In genomic region chr6:90221403-90221802, GRCh38 we compare ENCODE assay signal across 21 cellular contexts.
A peak's percentile ranks its signal among the peaks of the same experiment; 100 is the strongest.
DNase-seq lines count a peak whose midpoint lies in the region; ATAC-seq and TF ChIP-seq lines count a peak whose summit lies in the region.
"Had no signal": no experiment of that assay in that cellular context is flagged by ENCODE, and none has a peak within 500 bp of the region (broad histone marks: within the 10 kb centered on the region; RNA-seq: fewer than 3 reads in every experiment).

No MANE protein-coding gene starts in this region.

- WGBS in hepatocyte (ENCODE audit: low lambda C conversion rate, missing lambda C conversion rate): 86% methylated on average over 4 of the region's 4 CpGs
- 93 to 97% methylated on average over 4 of the region's 4 CpGs for WGBS in esophagus squamous epithelium, 2 donors

- H3K4me2 ChIP-seq in OCI-LY1 (ENCODE audit: low read length): peak overlapping the region; percentile 45; the same call in 1 of the 2 replicates
- H3K4me2 ChIP-seq in hepatocyte: no peak overlapping the region

- intact Hi-C loops in activated CD4-positive, alpha-beta T cell treated with anti-CD3 and anti-CD28 coated beads, Interleukin-2, amount 10 ng/mL, durations not matched to agents 24 days and 14 days (cut with micrococcal nuclease): no loop called here
- intact Hi-C loops in esophagus squamous epithelium (cut with DNase I): no loop called here
- intact Hi-C loops in left lung (cut with DNase I): no loop called here

- H3K27me3 ChIP-seq in OCI-LY1 (ENCODE audit: insufficient read depth, low read length): no peaks in the 10 kb centered on the region
- no peaks in the 10 kb centered on the region for H3K27me3 ChIP-seq in hepatocyte
- no peaks in the 10 kb centered on the region for H3K27me3 ChIP-seq in esophagus squamous epithelium
- no peaks in the 10 kb centered on the region for H3K27me3 ChIP-seq in left lung
- H3K27me3 ChIP-seq: BE2C, transverse colon had no signal

- H3K27ac ChIP-seq in OCI-LY1 (ENCODE audit: low read depth, low read length, poor library complexity, severe bottlenecking): peak overlapping the region; percentile 83
- peak overlapping the region; percentile 90 for H3K27ac ChIP-seq in hepatocyte
- peak overlapping the region in 1 of 4 donors; percentile 64 for H3K27ac ChIP-seq in esophagus squamous epithelium
- no peak overlapping the region for H3K27ac ChIP-seq in left lung
- H3K27ac ChIP-seq: HL-60, transverse colon had no signal

- H3K4me3 ChIP-seq in OCI-LY1 (ENCODE audit: low read depth, low read length, poor library complexity, severe bottlenecking) (no peak overlapping the region), hepatocyte (no peak overlapping the region), esophagus squamous epithelium (no peak overlapping the region), left lung (no peak overlapping the region)
- H3K4me3 ChIP-seq: PC-9, transverse colon had no signal

- 0 out of 2 replicates have a peak, but pooled peaks cover 10% of the 10 kb centered on the region for H3F3A ChIP-seq in OCI-LY1 (ENCODE audit: insufficient read depth, low read length)

- DNase-seq in activated CD4-positive, alpha-beta T cell treated with anti-CD3 and anti-CD28 coated beads, Interleukin-2, amount 10 ng/mL, durations not matched to agents 24 days and 14 days: no peak
- DNase-seq in activated CD4-positive, alpha-beta T cell treated with anti-CD3 and anti-CD28 coated beads for 1 hour: no peak
- DNase-seq in hepatocyte (ENCODE audit: low spot score) (no peak), SHP77 treated with DMSO at 0.1 percent for 48 hours (lab: John Stamatoyannopoulos, UW) (no peak), esophagus squamous epithelium (lab: John Stamatoyannopoulos, UW) (no peak), left lung (no peak)
- DNase-seq in stimulated activated effector memory CD8-positive, alpha-beta T cell treated with anti-CD3 and anti-CD28 coated beads, Interleukin-12 subunit alpha, Interleukin-12 subunit beta, amount 100 ng/mL, for 72 hours (ENCODE audit: low spot score in 2 of 2): peak in 1 of 2 donors; percentile 23
- DNase-seq: activated naive CD4-positive, alpha-beta T cell treated with anti-CD3 and anti-CD28 coated beads for 36 hours; activated T-cell treated with anti-CD3 and anti-CD28 coated beads for 4 hours; BE2C; left cardiac atrium; midbrain; NCI-H1436; NCI-H2171; NCI-H748 treated with DMSO at 0.1 percent for 48 hours; PC-9; stimulated activated CD4-positive, alpha-beta T cell treated with anti-CD3 and anti-CD28 coated beads, Interleukin-1b, Interleukin-23, amount 100 ng/mL, for 48 hours; transverse colon had no signal

- H3K9ac ChIP-seq in OCI-LY1 (ENCODE audit: low read length): no peak overlapping the region

- peaks cover 16% of the 10 kb centered on the region for H3K9me3 Mint-ChIP-seq in activated CD4-positive, alpha-beta T cell treated with anti-CD3 and anti-CD28 coated beads, Interleukin-2, amount 10 ng/mL, durations not matched to agents 24 days and 14 days
- peaks cover 8% of the 10 kb centered on the region for H3K9me3 Mint-ChIP-seq in stimulated activated effector memory CD8-positive, alpha-beta T cell treated with anti-CD3 and anti-CD28 coated beads, Interleukin-12 subunit alpha, Interleukin-12 subunit beta, amount 100 ng/mL, for 72 hours

- peaks cover 89% of the 10 kb centered on the region for H3K36me3 ChIP-seq in OCI-LY1 (ENCODE audit: insufficient read depth, low read length)
- H3K36me3 ChIP-seq in hepatocyte (replicated peaks; ENCODE audit: insufficient read depth, low read depth): no peaks in the 10 kb centered on the region
- no peaks in the 10 kb centered on the region for H3K36me3 ChIP-seq in esophagus squamous epithelium
- no peaks in the 10 kb centered on the region for H3K36me3 ChIP-seq in left lung
- H3K36me3 ChIP-seq: BE2C, transverse colon had no signal

- ATAC-seq in stimulated activated effector memory CD8-positive, alpha-beta T cell treated with anti-CD3 and anti-CD28 coated beads, Interleukin-12 subunit alpha, Interleukin-12 subunit beta, amount 100 ng/mL, for 72 hours: no peak
- ATAC-seq in left lung: no peak
- ATAC-seq: left cardiac atrium had no signal

- H3K4me1 Mint-ChIP-seq in activated CD4-positive, alpha-beta T cell treated with anti-CD3 and anti-CD28 coated beads, Interleukin-2, amount 10 ng/mL, durations not matched to agents 24 days and 14 days: peaks cover 33% of the 10 kb centered on the region
- H3K4me1 Mint-ChIP-seq in stimulated activated effector memory CD8-positive, alpha-beta T cell treated with anti-CD3 and anti-CD28 coated beads, Interleukin-12 subunit alpha, Interleukin-12 subunit beta, amount 100 ng/mL, for 72 hours: peaks cover 24% of the 10 kb centered on the region

- peaks cover 41% of the 10 kb centered on the region for H3K36me3 Mint-ChIP-seq in activated CD4-positive, alpha-beta T cell treated with anti-CD3 and anti-CD28 coated beads, Interleukin-2, amount 10 ng/mL, durations not matched to agents 24 days and 14 days (ENCODE audit: low read depth)
- no peaks in the 10 kb centered on the region for H3K36me3 Mint-ChIP-seq in stimulated activated effector memory CD8-positive, alpha-beta T cell treated with anti-CD3 and anti-CD28 coated beads, Interleukin-12 subunit alpha, Interleukin-12 subunit beta, amount 100 ng/mL, for 72 hours

- H3K79me2 ChIP-seq in OCI-LY1 (ENCODE audit: insufficient read depth, low read length) (peaks cover 99% of the 10 kb centered on the region), hepatocyte (no peaks in the 10 kb centered on the region)

- H4K20me1 ChIP-seq in OCI-LY1 (ENCODE audit: insufficient read depth, low read length): peaks cover 4% of the 10 kb centered on the region
- no peaks in the 10 kb centered on the region for H4K20me1 ChIP-seq in hepatocyte (ENCODE audit: insufficient read depth, poor library complexity, severe bottlenecking)

- peak overlapping the region; percentile 68 for H3K27ac Mint-ChIP-seq in activated CD4-positive, alpha-beta T cell treated with anti-CD3 and anti-CD28 coated beads, Interleukin-2, amount 10 ng/mL, durations not matched to agents 24 days and 14 days
- H3K27ac Mint-ChIP-seq in stimulated activated effector memory CD8-positive, alpha-beta T cell treated with anti-CD3 and anti-CD28 coated beads, Interleukin-12 subunit alpha, Interleukin-12 subunit beta, amount 100 ng/mL, for 72 hours: peak overlapping the region; percentile 8

- TF ChIP-seq POLR2A in esophagus squamous epithelium (IDR thresholded peaks at IDR 0.05): no peak

- no peak overlapping the region for H2AFZ ChIP-seq in OCI-LY1 (ENCODE audit: low read length)
- no peak overlapping the region for H2AFZ ChIP-seq in hepatocyte
- H2AFZ ChIP-seq: PC-9 had no signal

- H3K9me3 ChIP-seq in OCI-LY1 (ENCODE audit: low read length) (peaks cover 12% of the 10 kb centered on the region), hepatocyte (ENCODE audit: low read depth) (no peaks in the 10 kb centered on the region), esophagus squamous epithelium (peaks cover 0 to 10% (median 10%) of the 10 kb centered on the region in 3 donors), left lung (peaks cover 0 to 11% of the 10 kb centered on the region in 2 donors)
- H3K9me3 ChIP-seq: BE2C had no signal

- H3K4me3 Mint-ChIP-seq in activated CD4-positive, alpha-beta T cell treated with anti-CD3 and anti-CD28 coated beads, Interleukin-2, amount 10 ng/mL, durations not matched to agents 24 days and 14 days: no peak overlapping the region
- H3K4me3 Mint-ChIP-seq in stimulated activated effector memory CD8-positive, alpha-beta T cell treated with anti-CD3 and anti-CD28 coated beads, Interleukin-12 subunit alpha, Interleukin-12 subunit beta, amount 100 ng/mL, for 72 hours: no peak overlapping the region
- H3K4me3 Mint-ChIP-seq: activated naive CD4-positive, alpha-beta T cell treated with anti-CD3 and anti-CD28 coated beads for 36 hours; stimulated activated naive CD8-positive, alpha-beta T cell treated with anti-CD3 and anti-CD28 coated beads, Interleukin-15, Interleukin-2, amounts not matched to agents 100 ng/mL and 50 ng/mL, for 24 hours had no signal

- no peaks in the 10 kb centered on the region for H3K27me3 Mint-ChIP-seq in activated CD4-positive, alpha-beta T cell treated with anti-CD3 and anti-CD28 coated beads, Interleukin-2, amount 10 ng/mL, durations not matched to agents 24 days and 14 days
- H3K27me3 Mint-ChIP-seq: stimulated activated naive CD8-positive, alpha-beta T cell treated with anti-CD3 and anti-CD28 coated beads, Interleukin-15, Interleukin-2, amounts not matched to agents 100 ng/mL and 50 ng/mL, for 24 hours had no signal

- no peaks in the 10 kb centered on the region for H3K9me2 ChIP-seq in OCI-LY1 (ENCODE audit: low read depth, low read length)
- no peaks in the 10 kb centered on the region for H3K9me2 ChIP-seq in hepatocyte (replicated peaks; ENCODE audit: insufficient read depth)

- H3K4me1 ChIP-seq in OCI-LY1 (ENCODE audit: insufficient read depth, low read length, severe bottlenecking) (peaks cover 70% of the 10 kb centered on the region), hepatocyte (ENCODE audit: insufficient read depth) (peaks cover 28% of the 10 kb centered on the region), esophagus squamous epithelium (peaks cover 16 to 52% (median 23%) of the 10 kb centered on the region in 3 donors), left lung (peaks cover 24% of the 10 kb centered on the region in 2 donors)

- peak; percentile 41; the same call in 1 of the 2 replicates for TF ChIP-seq CTCF in OCI-LY1 (IDR thresholded peaks at IDR 0.05; ENCODE audit: low read length)
- no peak for TF ChIP-seq CTCF in hepatocyte (IDR thresholded peaks at IDR 0.05; ENCODE audit: poor library complexity)
- no peak for TF ChIP-seq CTCF in esophagus squamous epithelium (IDR thresholded peaks at IDR 0.05)
- TF ChIP-seq CTCF in left lung (IDR thresholded peaks at IDR 0.05): no peak

Comparison
In these comparisons a context has a peak if more than half of its experiments do, and no peak if none do; other contexts are left out.
1. H3K27ac ChIP-seq: peak in OCI-LY1 (single experiment) and hepatocyte (single experiment); none in left lung (0 of 2).